ENCODE assay signal across 14 cellular contexts in genomic region chr2:205931388-205931787, GRCh38.
"Had no signal": no experiment of that assay in that cellular context is flagged by ENCODE, and none has a peak within 500 bp of the region (broad histone marks: within the 10 kb centered on the region; RNA-seq: fewer than 3 reads in every experiment).

No MANE protein-coding gene starts in this region.

- H3K36me3 ChIP-seq: breast epithelium, right atrium auricular region, stomach, upper lobe of left lung had no signal

- H3K4me3 ChIP-seq: breast epithelium, right atrium auricular region, stomach, testis, upper lobe of left lung had no signal

- H3K4me1 ChIP-seq: breast epithelium, testis had no signal

- H3K27me3 ChIP-seq: breast epithelium, right atrium auricular region, testis had no signal

- H3K9me3 ChIP-seq: breast epithelium, right atrium auricular region, stomach, testis, upper lobe of left lung had no signal

- ATAC-seq: activated T-helper 17 cell treated with anti-CD3 and anti-CD28 coated beads, Interleukin-2, amount 50 U/mL, for 72 hours; effector memory CD8-positive, alpha-beta T cell had no signal

- DNase-seq: activated CD4-positive, CD25-positive, alpha-beta regulatory T cell treated with anti-CD3 and anti-CD28 coated beads, Interleukin-2, amount 50 U/mL, for 72 hours; activated naive CD4-positive, alpha-beta T cell treated with Interleukin-2 at 50 U/mL for 16 hours; activated T-cell treated with anti-CD3 and anti-CD28 coated beads for 4 hours; aorta; effector memory CD8-positive, alpha-beta T cell; glutamatergic neuron; hypothalamus; occipital lobe; stomach; testis; upper lobe of left lung had no signal

- H3K27ac ChIP-seq: breast epithelium, right atrium auricular region, testis, upper lobe of left lung had no signal
